In genomic region chr1:181258971-181259745, GRCh38 we compare ENCODE assay signal across 21 cellular contexts.
"Had no signal": no experiment of that assay in that cellular context is flagged by ENCODE, and none has a peak within 500 bp of the region (broad histone marks: within the 10 kb centered on the region; RNA-seq: fewer than 3 reads in every experiment).

No MANE protein-coding gene starts in this region.

- H3K4me2 ChIP-seq: smooth muscle cell had no signal

- H3K27me3 ChIP-seq: gastrocnemius medialis, neutrophil, pancreas, thyroid gland, vagina had no signal

- H3K9me3 ChIP-seq: gastrocnemius medialis, lower lobe of right lung, neutrophil, pancreas, thyroid gland, vagina had no signal

- DNase-seq: cortex of kidney; effector memory CD8-positive, alpha-beta T cell; erythroblast; foreskin fibroblast; gastrocnemius medialis; left ventricle myocardium superior; lower lobe of right lung; naive thymus-derived CD8-positive, alpha-beta T cell; nephron progenitor cell; pancreas; stimulated activated CD4-positive, alpha-beta T cell treated with anti-CD3 and anti-CD28 coated beads, Interleukin-12 subunit alpha, Interleukin-12 subunit beta, amount 100 ng/mL, for 4 hours; stimulated activated CD4-positive, alpha-beta T cell treated with anti-CD3 and anti-CD28 coated beads, Interleukin-1b, Interleukin-23, amount 100 ng/mL, for 48 hours; stimulated activated CD4-positive, alpha-beta T cell treated with anti-CD3 and anti-CD28 coated beads, Interleukin-4, amount 100 ng/mL, for 1 hour; stimulated activated CD8-positive, alpha-beta memory T cell treated with anti-CD3 and anti-CD28 coated beads, Interleukin-4, amount 100 ng/mL, for 48 hours; stimulated activated naive CD4-positive, alpha-beta T cell; stimulated activated naive CD8-positive, alpha-beta T cell treated with anti-CD3 and anti-CD28 coated beads, Interleukin-15, amount 100 ng/mL, for 72 hours; thyroid gland; trophoblast cell had no signal

- H3K4me3 ChIP-seq: gastrocnemius medialis, lower lobe of right lung, pancreas, smooth muscle cell, thyroid gland, vagina had no signal

- H3K27ac ChIP-seq: gastrocnemius medialis, lower lobe of right lung, neutrophil, pancreas, thyroid gland, vagina had no signal

- H3K36me3 ChIP-seq: gastrocnemius medialis, lower lobe of right lung, neutrophil, pancreas, thyroid gland, vagina had no signal

- H3K4me1 ChIP-seq: gastrocnemius medialis, lower lobe of right lung, pancreas, thyroid gland, vagina had no signal
